Comparison of ENCODE assay signal across 1 cellular context in genomic region chr5:13591621-13592020, GRCh38.
TF ChIP-seq lines count a peak whose summit lies in the region.

No MANE protein-coding gene starts in this region.

TF ChIP-seq in HepG2, 621 proteins besides CTCF, POLR2A, EP300 and RAD21 (continued from another document):
- no peak for TF ChIP-seq ZNF510 (CRISPR knock-in tag; IDR thresholded peaks at IDR 0.05; ENCODE audit: low read depth)
- TF ChIP-seq HES4 (CRISPR knock-in tag; IDR thresholded peaks at IDR 0.05; ENCODE audit: borderline replicate concordance), result no peak
- TF ChIP-seq ZNF761 (CRISPR knock-in tag; conservative IDR thresholded peaks at IDR 0.05), result no peak
- no peak for TF ChIP-seq MEIS1 (CRISPR knock-in tag; IDR thresholded peaks at IDR 0.05; ENCODE audit: borderline replicate concordance)
- TF ChIP-seq, protein P1, sequence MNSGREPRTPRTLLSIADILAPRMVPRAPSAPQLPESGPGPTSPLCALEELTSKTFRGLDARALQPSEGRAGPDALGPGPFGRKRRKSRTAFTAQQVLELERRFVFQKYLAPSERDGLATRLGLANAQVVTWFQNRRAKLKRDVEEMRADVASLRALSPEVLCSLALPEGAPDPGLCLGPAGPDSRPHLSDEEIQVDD (CRISPR knock-in tag; IDR thresholded peaks at IDR 0.05; ENCODE audit: borderline replicate concordance), result no peak
